Comparison of ENCODE assay signal across 8 cellular contexts in the genomic region with DNA sequence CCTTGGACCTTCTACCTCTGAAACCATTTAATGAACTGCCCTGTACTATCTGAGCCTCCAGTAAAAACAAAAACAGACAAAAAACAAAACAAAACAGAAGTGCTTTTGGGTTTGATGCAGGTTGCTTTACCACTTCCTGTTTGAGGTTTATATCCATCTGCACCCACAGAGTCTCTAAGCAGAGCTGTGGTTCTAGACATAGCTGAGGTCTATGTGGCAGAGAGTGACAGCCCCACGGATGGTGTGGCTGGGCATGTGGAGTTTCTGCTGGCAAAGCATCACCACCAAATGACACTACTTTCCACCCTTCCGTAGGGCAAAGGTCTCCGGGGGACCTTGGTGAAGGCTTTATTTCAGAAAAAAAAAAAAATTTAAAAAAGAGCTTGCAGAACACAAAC.
DNase-seq lines count a peak whose midpoint lies in the region; ATAC-seq and TF ChIP-seq lines count a peak whose summit lies in the region.

No MANE protein-coding gene starts in this region.

- H3K27me3 ChIP-seq in SK-N-SH (ENCODE audit: insufficient read depth): no peaks in the 10 kb centered on the region

- no peaks in the 10 kb centered on the region for H3K36me3 ChIP-seq in SK-N-SH (replicated peaks in 1 of 2; ENCODE audit: control insufficient read depth in 1 of 2, insufficient read depth in 2 of 2, low read length in 1 of 2)

- H3K79me2 ChIP-seq in SK-N-SH (ENCODE audit: insufficient read depth): no peaks in the 10 kb centered on the region

- CTCF ChIA-PET in SK-N-SH (lab: Yijun Ruan, JAX): interaction anchor here (1.5 kb wide), 1 partner anchor 10 kb away, joined by 4 read pairs; no protein-coding TSS in a partner anchor

- no peak for TF ChIP-seq RAD21 in SK-N-SH (IDR thresholded peaks at IDR 0.05; ENCODE audit: low read length)

- no peaks in the 10 kb centered on the region for H3K9me2 ChIP-seq in SK-N-SH

- ATAC-seq in HG03139 (IDR thresholded peaks at IDR 0.05; ENCODE audit: unreplicated experiment) (peak; percentile 96), omental fat pad (ENCODE audit: low FRiP score) (no peak)

- no peaks in the 10 kb centered on the region for H4K20me1 ChIP-seq in SK-N-SH (ENCODE audit: insufficient read depth)

- POLR2A ChIA-PET in SK-N-SH (lab: Yijun Ruan, JAX): no interaction called here

- 48% methylated on average over 3 of the region's 3 CpGs for WGBS in SK-N-SH (ENCODE audit: low lambda C conversion rate)

- H3K4me3 ChIP-seq in SK-N-SH (ENCODE audit: low read depth in 2 of 2, low read length in 1 of 2): no peak overlapping the region

- peak; percentile 55 for DNase-seq in activated CD8-positive, alpha-beta memory T cell treated with anti-CD3 and anti-CD28 coated beads for 24 hours
- no peak for DNase-seq in activated CD8-positive, alpha-beta memory T cell treated with anti-CD3 and anti-CD28 coated beads, Interleukin-2, amount 50 U/mL, for 4 hours
- DNase-seq in activated CD4-positive, alpha-beta T cell treated with anti-CD3 and anti-CD28 coated beads, Interleukin-2, amount 50 U/mL, for 1 hour: peak; percentile 46
- DNase-seq in stimulated activated naive CD4-positive, alpha-beta T cell treated with Interleukin-2 at 50 U/mL for 16 hours (lab: John Stamatoyannopoulos, UW): peak; percentile 6
- DNase-seq in RKO (ENCODE audit: low spot score): no peak
- DNase-seq in omental fat pad (ENCODE audit: low spot score): no peak
- DNase-seq in SK-N-SH: no peak

- no peak overlapping the region for H3K9ac ChIP-seq in SK-N-SH

- no peak overlapping the region for H3K4me2 ChIP-seq in SK-N-SH

- H3K4me1 ChIP-seq in SK-N-SH (ENCODE audit: control insufficient read depth in 1 of 2, insufficient read depth in 2 of 2, low read depth in 1 of 2, low read length in 1 of 2): no peaks in the 10 kb centered on the region

- TF ChIP-seq CTCF in omental fat pad (IDR thresholded peaks at IDR 0.05) (no peak), SK-N-SH (IDR thresholded peaks at IDR 0.05) (no peak)

- TF ChIP-seq EP300 in SK-N-SH (IDR thresholded peaks at IDR 0.05; ENCODE audit: borderline replicate concordance in 1 of 2, low read depth in 1 of 2, low read length in 1 of 2): no peak

- no peak overlapping the region for H3K27ac ChIP-seq in SK-N-SH (ENCODE audit: low read depth in 2 of 2, low read length in 1 of 2)

- H3F3A ChIP-seq in SK-N-SH (replicated peaks; ENCODE audit: insufficient read depth): no peaks in the 10 kb centered on the region

- H2AFZ ChIP-seq in SK-N-SH (ENCODE audit: low read depth): no peak overlapping the region

- H3K9me3 ChIP-seq in SK-N-SH: no peaks in the 10 kb centered on the region

TF ChIP-seq in SK-N-SH, 30 proteins besides CTCF, POLR2A, EP300 and RAD21:
- TF ChIP-seq, protein P1, sequence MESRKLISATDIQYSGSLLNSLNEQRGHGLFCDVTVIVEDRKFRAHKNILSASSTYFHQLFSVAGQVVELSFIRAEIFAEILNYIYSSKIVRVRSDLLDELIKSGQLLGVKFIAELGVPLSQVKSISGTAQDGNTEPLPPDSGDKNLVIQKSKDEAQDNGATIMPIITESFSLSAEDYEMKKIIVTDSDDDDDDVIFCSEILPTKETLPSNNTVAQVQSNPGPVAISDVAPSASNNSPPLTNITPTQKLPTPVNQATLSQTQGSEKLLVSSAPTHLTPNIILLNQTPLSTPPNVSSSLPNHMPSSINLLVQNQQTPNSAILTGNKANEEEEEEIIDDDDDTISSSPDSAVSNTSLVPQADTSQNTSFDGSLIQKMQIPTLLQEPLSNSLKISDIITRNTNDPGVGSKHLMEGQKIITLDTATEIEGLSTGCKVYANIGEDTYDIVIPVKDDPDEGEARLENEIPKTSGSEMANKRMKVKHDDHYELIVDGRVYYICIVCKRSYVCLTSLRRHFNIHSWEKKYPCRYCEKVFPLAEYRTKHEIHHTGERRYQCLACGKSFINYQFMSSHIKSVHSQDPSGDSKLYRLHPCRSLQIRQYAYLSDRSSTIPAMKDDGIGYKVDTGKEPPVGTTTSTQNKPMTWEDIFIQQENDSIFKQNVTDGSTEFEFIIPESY (IDR thresholded peaks at IDR 0.05; ENCODE audit: borderline replicate concordance, low read depth): no peak
- no peak for TF ChIP-seq CHD2 (IDR thresholded peaks at IDR 0.05; ENCODE audit: low read length, partially characterized antibody)
- TF ChIP-seq GATA2 (CRISPR knock-in tag; IDR thresholded peaks at IDR 0.05): no peak
- TF ChIP-seq YY1 (IDR thresholded peaks at IDR 0.05; ENCODE audit: low read depth): no peak
- no peak for TF ChIP-seq SMC3 (IDR thresholded peaks at IDR 0.05; ENCODE audit: low read depth, low read length)
- no peak for TF ChIP-seq FOSL2 (IDR thresholded peaks at IDR 0.05; ENCODE audit: borderline replicate concordance, low read depth)
- no peak for TF ChIP-seq ELF1 (IDR thresholded peaks at IDR 0.05)
- no peak for TF ChIP-seq FOXJ3 (CRISPR knock-in tag; IDR thresholded peaks at IDR 0.05)
- TF ChIP-seq, protein P2, sequence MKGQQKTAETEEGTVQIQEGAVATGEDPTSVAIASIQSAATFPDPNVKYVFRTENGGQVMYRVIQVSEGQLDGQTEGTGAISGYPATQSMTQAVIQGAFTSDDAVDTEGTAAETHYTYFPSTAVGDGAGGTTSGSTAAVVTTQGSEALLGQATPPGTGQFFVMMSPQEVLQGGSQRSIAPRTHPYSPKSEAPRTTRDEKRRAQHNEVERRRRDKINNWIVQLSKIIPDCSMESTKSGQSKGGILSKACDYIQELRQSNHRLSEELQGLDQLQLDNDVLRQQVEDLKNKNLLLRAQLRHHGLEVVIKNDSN (IDR thresholded peaks at IDR 0.05; ENCODE audit: borderline replicate concordance, low read depth): no peak
- TF ChIP-seq POLR2AphosphoS5 (IDR thresholded peaks at IDR 0.05; ENCODE audit: low read depth, low read length): no peak
- TF ChIP-seq, protein P3, sequence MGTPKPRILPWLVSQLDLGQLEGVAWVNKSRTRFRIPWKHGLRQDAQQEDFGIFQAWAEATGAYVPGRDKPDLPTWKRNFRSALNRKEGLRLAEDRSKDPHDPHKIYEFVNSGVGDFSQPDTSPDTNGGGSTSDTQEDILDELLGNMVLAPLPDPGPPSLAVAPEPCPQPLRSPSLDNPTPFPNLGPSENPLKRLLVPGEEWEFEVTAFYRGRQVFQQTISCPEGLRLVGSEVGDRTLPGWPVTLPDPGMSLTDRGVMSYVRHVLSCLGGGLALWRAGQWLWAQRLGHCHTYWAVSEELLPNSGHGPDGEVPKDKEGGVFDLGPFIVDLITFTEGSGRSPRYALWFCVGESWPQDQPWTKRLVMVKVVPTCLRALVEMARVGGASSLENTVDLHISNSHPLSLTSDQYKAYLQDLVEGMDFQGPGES (IDR thresholded peaks at IDR 0.05; ENCODE audit: low read depth, low read length): no peak
- TF ChIP-seq GABPA (IDR thresholded peaks at IDR 0.05; ENCODE audit: low read depth): no peak
- TF ChIP-seq TCF12 (IDR thresholded peaks at IDR 0.05): no peak
- TF ChIP-seq EZH2phosphoT487 (IDR thresholded peaks at IDR 0.05; ENCODE audit: borderline replicate concordance, low read depth): no peak
- TF ChIP-seq TAF1 (IDR thresholded peaks at IDR 0.05; ENCODE audit: borderline replicate concordance, low read depth, low read length): no peak
- no peak for TF ChIP-seq TEAD4 (IDR thresholded peaks at IDR 0.05; ENCODE audit: borderline replicate concordance, insufficient read depth)
- no peak for TF ChIP-seq RXRA (IDR thresholded peaks at IDR 0.05; ENCODE audit: borderline replicate concordance, low read depth)
- TF ChIP-seq, protein P4, sequence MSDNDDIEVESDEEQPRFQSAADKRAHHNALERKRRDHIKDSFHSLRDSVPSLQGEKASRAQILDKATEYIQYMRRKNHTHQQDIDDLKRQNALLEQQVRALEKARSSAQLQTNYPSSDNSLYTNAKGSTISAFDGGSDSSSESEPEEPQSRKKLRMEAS (IDR thresholded peaks at IDR 0.05; ENCODE audit: low read depth): no peak
- no peak for TF ChIP-seq RFX5 (IDR thresholded peaks at IDR 0.05; ENCODE audit: low read length)

Comparison
In these comparisons a context has a peak if more than half of its experiments do, and no peak if none do; other contexts are left out.
1. DNase-seq: peak in activated CD8-positive, alpha-beta memory T cell treated with anti-CD3 and anti-CD28 coated beads for 24 hours (single experiment), activated CD4-positive, alpha-beta T cell treated with anti-CD3 and anti-CD28 coated beads, Interleukin-2, amount 50 U/mL, for 1 hour (single experiment) and stimulated activated naive CD4-positive, alpha-beta T cell treated with Interleukin-2 at 50 U/mL for 16 hours (single experiment); none in activated CD8-positive, alpha-beta memory T cell treated with anti-CD3 and anti-CD28 coated beads, Interleukin-2, amount 50 U/mL, for 4 hours (single experiment), RKO (single experiment), omental fat pad (single experiment) and SK-N-SH (single experiment).